ENCODE assay signal across 32 cellular contexts in the genomic region with DNA sequence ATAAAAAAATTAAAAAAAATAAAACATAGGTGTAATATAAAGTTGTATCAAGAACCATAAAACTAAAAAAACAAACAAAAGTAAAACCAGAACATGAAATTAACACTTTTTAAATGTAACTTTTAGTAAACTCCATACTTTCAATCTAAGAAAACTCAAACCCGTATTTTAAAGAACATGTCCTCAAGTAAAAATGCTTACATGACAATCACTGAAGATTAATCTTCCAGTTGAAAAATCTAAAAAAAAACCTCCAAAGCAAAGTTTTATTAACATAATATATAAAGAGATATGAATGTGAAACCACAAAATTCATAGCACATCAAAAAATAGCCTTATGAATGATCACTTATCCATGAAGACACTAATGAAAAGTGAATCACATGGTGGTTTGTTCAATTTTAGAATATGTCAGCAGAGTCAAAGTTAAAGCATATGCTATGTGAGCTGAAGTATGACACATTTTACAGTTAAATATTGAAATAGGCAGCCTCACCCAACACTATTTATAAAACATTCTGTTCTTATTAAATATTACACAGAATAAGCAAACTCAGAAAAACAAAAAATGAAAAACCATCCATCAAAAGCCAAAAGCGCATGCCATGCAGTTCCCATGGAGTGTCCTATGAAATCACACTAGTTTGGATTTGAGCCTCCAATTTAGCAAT. TPM values are rescaled to one million over a fixed set of nuclear protein-coding genes. Genes with fewer than 3 reads are reported as not detected.
DNase-seq lines count a peak whose midpoint lies in the region; ATAC-seq and TF ChIP-seq lines count a peak whose summit lies in the region.
"Had no signal": no experiment of that assay in that cellular context is flagged by ENCODE, and none has a peak within 500 bp of the region (broad histone marks: within the 10 kb centered on the region; RNA-seq: fewer than 3 reads in every experiment).

No MANE protein-coding gene starts in this region.

- peak overlapping the region; percentile 67 for H3K27ac Mint-ChIP-seq in MCF 10A (ENCODE audit: low read depth, unreplicated experiment)
- H3K27ac Mint-ChIP-seq: activated naive CD8-positive, alpha-beta T cell; endodermal cell; stimulated activated naive CD8-positive, alpha-beta T cell treated with anti-CD3 and anti-CD28 coated beads, Interleukin-15, Interleukin-2, amounts not matched to agents 100 ng/mL and 50 ng/mL, for 24 hours had no signal

- no peak overlapping the region for H3K27ac ChIP-seq in breast epithelium
- peak overlapping the region in 2 of 4 donors; percentile 17 to 22 for H3K27ac ChIP-seq in body of pancreas
- peak overlapping the region; percentile 73 for H3K27ac ChIP-seq in suprapubic skin
- H3K27ac ChIP-seq: parathyroid adenoma, thyroid gland, uterus had no signal

- TF ChIP-seq EP300 in suprapubic skin (IDR thresholded peaks at IDR 0.05) = no peak

- intact Hi-C loops in MCF 10A (cut with micrococcal nuclease) (loop anchor here (5.0 kb wide), 1 partner anchor 542 kb away; no protein-coding TSS in a partner anchor), breast epithelium (cut with DNase I; ENCODE audit: low total_unique reads) (no loop called here), body of pancreas (cut with DNase I) (no loop called here)

- CTCF ChIA-PET in MCF 10A (lab: Yijun Ruan, JAX) = interaction anchor here (1.0 kb wide), 1 partner anchor 29 kb away, joined by 3 read pairs; no protein-coding TSS in a partner anchor

- H3K9me3 Mint-ChIP-seq in MCF 10A (ENCODE audit: unreplicated experiment) = no peaks in the 10 kb centered on the region
- H3K9me3 Mint-ChIP-seq: endodermal cell; nephron progenitor cell; stimulated activated naive CD8-positive, alpha-beta T cell treated with anti-CD3 and anti-CD28 coated beads, Interleukin-15, Interleukin-2, amounts not matched to agents 100 ng/mL and 50 ng/mL, for 24 hours had no signal

- H3K4me3 Mint-ChIP-seq in MCF 10A (ENCODE audit: unreplicated experiment) = no peak overlapping the region
- H3K4me3 Mint-ChIP-seq: activated naive CD8-positive, alpha-beta T cell; endodermal cell; nephron progenitor cell; stimulated activated naive CD8-positive, alpha-beta T cell treated with anti-CD3 and anti-CD28 coated beads, Interleukin-15, Interleukin-2, amounts not matched to agents 100 ng/mL and 50 ng/mL, for 24 hours had no signal

- H3K9me3 ChIP-seq in breast epithelium (no peaks in the 10 kb centered on the region), body of pancreas (no peaks in the 10 kb centered on the region), suprapubic skin (no peaks in the 10 kb centered on the region)
- H3K9me3 ChIP-seq: HAP-1, thyroid gland, uterus had no signal

- TF ChIP-seq POLR2A in breast epithelium (IDR thresholded peaks at IDR 0.05) (no peak), body of pancreas (IDR thresholded peaks at IDR 0.05) (no peak), suprapubic skin (IDR thresholded peaks at IDR 0.05) (no peak)

- peaks cover 7% of the 10 kb centered on the region for H3K4me1 Mint-ChIP-seq in MCF 10A (ENCODE audit: insufficient read depth, unreplicated experiment)
- H3K4me1 Mint-ChIP-seq: nephron progenitor cell had no signal

- no TSS peak for BruUV-seq in MCF 10A (replicated peaks; lab: Mats Ljungman, UMichigan)

- DNase-seq in MCF 10A (ENCODE audit: unreplicated experiment) (no peak), breast epithelium (ENCODE audit: low spot score in 2 of 2) (no peak), body of pancreas (no peak), germinal center (ENCODE audit: low spot score) (peak; percentile 15), suprapubic skin (ENCODE audit: low spot score in 2 of 2) (no peak), HuH-7 (ENCODE audit: low spot score) (no peak), NCI-H526 (lab: John Stamatoyannopoulos, UW) (no peak), DMS79 (lab: John Stamatoyannopoulos, UW) (no peak)
- DNase-seq: 8988T; activated CD8-positive, alpha-beta memory T cell treated with anti-CD3 and anti-CD28 coated beads for 24 hours; Calu3; caudate nucleus; DMS79 treated with DMSO at 0.1 percent for 48 hours; endodermal cell; GF-D8; glutamatergic neuron; mammary epithelial cell; NCI-H1092; NCI-H187; NCI-H446 treated with DMSO at 0.1 percent for 48 hours; nephron progenitor cell; OCI-M1; T-helper 2 cell; thyroid gland; uterus had no signal

- H3K36me3 ChIP-seq in breast epithelium = no peaks in the 10 kb centered on the region
- H3K36me3 ChIP-seq in body of pancreas (replicated peaks in 1 of 2; ENCODE audit: insufficient read depth in 1 of 2, low read depth in 2 of 2) = no peaks in the 10 kb centered on the region
- H3K36me3 ChIP-seq in suprapubic skin = peaks cover 4% of the 10 kb centered on the region
- H3K36me3 ChIP-seq: uterus had no signal

- WGBS in body of pancreas, 2 donors = 68 to 76% methylated on average over 2 of the region's 2 CpGs
- WGBS in suprapubic skin = 69% methylated on average over 2 of the region's 2 CpGs

- H3K4me1 ChIP-seq in breast epithelium (no peaks in the 10 kb centered on the region), body of pancreas (peaks cover 4% of the 10 kb centered on the region), suprapubic skin (peaks cover 4% of the 10 kb centered on the region)
- H3K4me1 ChIP-seq: HAP-1, parathyroid adenoma, thyroid gland, uterus had no signal

- H3K4me3 ChIP-seq in breast epithelium = no peak overlapping the region
- no peak overlapping the region for H3K4me3 ChIP-seq in body of pancreas
- H3K4me3 ChIP-seq in suprapubic skin = no peak overlapping the region
- H3K4me3 ChIP-seq: HAP-1, smooth muscle cell, thyroid gland, uterus had no signal

- no peaks in the 10 kb centered on the region for H3K27me3 Mint-ChIP-seq in MCF 10A (ENCODE audit: insufficient read depth, unreplicated experiment)
- H3K27me3 Mint-ChIP-seq: activated naive CD8-positive, alpha-beta T cell; stimulated activated naive CD8-positive, alpha-beta T cell treated with anti-CD3 and anti-CD28 coated beads, Interleukin-15, Interleukin-2, amounts not matched to agents 100 ng/mL and 50 ng/mL, for 24 hours had no signal

- H3K27me3 ChIP-seq in breast epithelium (no peaks in the 10 kb centered on the region), body of pancreas (no peaks in the 10 kb centered on the region), suprapubic skin (no peaks in the 10 kb centered on the region)
- H3K27me3 ChIP-seq: thyroid gland, uterus had no signal

- peaks cover 7% of the 10 kb centered on the region for H3K36me3 Mint-ChIP-seq in MCF 10A (ENCODE audit: insufficient read depth, unreplicated experiment)

- TF ChIP-seq CTCF in MCF 10A (IDR thresholded peaks at IDR 0.05; ENCODE audit: unreplicated experiment) (no peak), breast epithelium (IDR thresholded peaks at IDR 0.05) (no peak), body of pancreas (IDR thresholded peaks at IDR 0.05) (no peak), suprapubic skin (IDR thresholded peaks at IDR 0.05) (no peak)

- ATAC-seq in body of pancreas = peak; percentile 52
- ATAC-seq: esophagus mucosa, SK-N-SH treated with all-trans-retinoic acid at 6 μM for 48 hours had no signal

- POLR2A ChIA-PET in MCF 10A (lab: Yijun Ruan, JAX) = interaction anchor here (0.7 to 1.5 kb wide), 3 partner anchors 23 to 128 kb away, joined by 3 to 12 read pairs (median 6); partner anchors contain the start of gene CHAC2

RNA-seq across cellular contexts. Expression of gene CHAC2, which starts 23.1 kb away (rescaled TPM):
- total RNA-seq in MCF 10A (2022) (7.4 and 10.5 TPM in 2 replicates), breast epithelium (1 to 10 TPM; 1.2 to 5.1 (median 2.0) TPM), body of pancreas (1 to 10 TPM; 2.1 to 5.9 TPM), suprapubic skin (1 to 10 TPM; 1.4 to 6.4 (median 3.0) TPM)

RNA-seq across cellular contexts. Expression of gene ASB3, which starts 42.2 kb away (rescaled TPM):
- 19.7 and 20.3 TPM in 2 replicates for total RNA-seq in MCF 10A (2022)
- total RNA-seq in breast epithelium = 10 to 100 TPM; 22.0 to 37.9 (median 22.7) TPM
- total RNA-seq in body of pancreas = 10 to 100 TPM; 10.5 to 14.0 TPM
- total RNA-seq in suprapubic skin = 10 to 100 TPM in 3 of 4 donors, 1 to 10 TPM in 1; 9.8 to 28.8 (median 12.6) TPM

RNA-seq across cellular contexts. Expression of gene ERLEC1, which starts 42.3 kb away (rescaled TPM):
- total RNA-seq in MCF 10A (2022) (51.4 and 68.1 TPM in 2 replicates), breast epithelium (100 to 1,000 TPM in 1 of 3 donors, 10 to 100 TPM in 2; 82.9 to 114 (median 87.1) TPM), body of pancreas (10 to 100 TPM; 43.8 to 86.7 TPM), suprapubic skin (10 to 100 TPM; 30.9 to 86.1 (median 36.5) TPM)
